8 cellular contexts compared by ENCODE assay signal in genomic region chr4:13544556-13545393, GRCh38. TPM values are rescaled to one million over a fixed set of nuclear protein-coding genes. Genes with fewer than 3 reads are reported as not detected.
DNase-seq lines count a peak whose midpoint lies in the region; ATAC-seq, FAIRE-seq and TF ChIP-seq lines count a peak whose summit lies in the region.

No MANE protein-coding gene starts in this region.

- H3K9me3 Mint-ChIP-seq in CD4-positive, CD25-positive, alpha-beta regulatory T cell: peaks cover 0 to 17% (median 0%) of the 10 kb centered on the region in 7 donors
- H3K9me3 Mint-ChIP-seq in activated naive CD4-positive, alpha-beta T cell treated with anti-CD3 and anti-CD28 coated beads, Interleukin-2, amount 10 ng/mL, durations not matched to agents 7 days and 5 days: no peaks in the 10 kb centered on the region

- H3K4me1 ChIP-seq in CD4-positive, CD25-positive, alpha-beta regulatory T cell (ENCODE audit: control insufficient read depth, insufficient read depth, low read length, poor library complexity, severe bottlenecking): peaks cover 80% of the 10 kb centered on the region

- H3K4me3 ChIP-seq in CD4-positive, CD25-positive, alpha-beta regulatory T cell (ENCODE audit: low read depth, low read length): peak overlapping the region; percentile 37

- TF ChIP-seq CTCF in omental fat pad (IDR thresholded peaks at IDR 0.05): no peak

- ATAC-seq in CD4-positive, CD25-positive, alpha-beta regulatory T cell (ENCODE audit: low read depth in 2 of 2): no peak
- peak; percentile 63 for ATAC-seq in HG03432 (IDR thresholded peaks at IDR 0.05; ENCODE audit: unreplicated experiment)
- peak; percentile 69 for ATAC-seq in omental fat pad (ENCODE audit: low FRiP score)

- intact Hi-C loops in head of caudate nucleus (cut with DNase I): loop anchor here (5.0 kb wide), 1 partner anchor 692 kb away; no protein-coding TSS in a partner anchor

- CTCF ChIA-PET in activated naive CD4-positive, alpha-beta T cell treated with anti-CD3 and anti-CD28 coated beads, Interleukin-2, amount 10 ng/mL, durations not matched to agents 7 days and 5 days (lab: Charles Lee): no interaction called here

- H3K36me3 ChIP-seq in CD4-positive, CD25-positive, alpha-beta regulatory T cell (ENCODE audit: control insufficient read depth, insufficient read depth, low read length): no peaks in the 10 kb centered on the region

- no peak overlapping the region for H3K27ac ChIP-seq in CD4-positive, CD25-positive, alpha-beta regulatory T cell (ENCODE audit: insufficient read depth, low read length, poor library complexity, severe bottlenecking)

- H3K27ac Mint-ChIP-seq in CD4-positive, CD25-positive, alpha-beta regulatory T cell: no peak overlapping the region
- H3K27ac Mint-ChIP-seq in activated naive CD4-positive, alpha-beta T cell treated with anti-CD3 and anti-CD28 coated beads, Interleukin-2, amount 10 ng/mL, durations not matched to agents 7 days and 5 days: peak overlapping the region; percentile 33

- peak in 1 of 3 donors; percentile 54 for DNase-seq in CD4-positive, CD25-positive, alpha-beta regulatory T cell
- DNase-seq in GM19239 (ENCODE audit: insufficient read length, low spot score): no peak
- peak; percentile 37 for DNase-seq in NCI-H510A treated with DMSO at 0.1 percent for 48 hours (lab: John Stamatoyannopoulos, UW)
- peak; percentile 55 for DNase-seq in activated naive CD4-positive, alpha-beta T cell treated with anti-CD3 and anti-CD28 coated beads, Interleukin-2, amount 10 ng/mL, durations not matched to agents 7 days and 5 days
- peak in 34 of 42 donors; percentile 14 to 77 (median 46) for DNase-seq in head of caudate nucleus
- DNase-seq in omental fat pad (ENCODE audit: low spot score): peak; percentile 48
- DNase-seq in KG1 (lab: John Stamatoyannopoulos, UW): no peak

- H3K4me1 Mint-ChIP-seq in CD4-positive, CD25-positive, alpha-beta regulatory T cell: peaks cover 15 to 65% (median 31%) of the 10 kb centered on the region in 4 donors
- H3K4me1 Mint-ChIP-seq in activated naive CD4-positive, alpha-beta T cell treated with anti-CD3 and anti-CD28 coated beads, Interleukin-2, amount 10 ng/mL, durations not matched to agents 7 days and 5 days: peaks cover 41% of the 10 kb centered on the region

- peak overlapping the region; percentile 78 to 83 (median 82) for H3K4me3 Mint-ChIP-seq in CD4-positive, CD25-positive, alpha-beta regulatory T cell
- H3K4me3 Mint-ChIP-seq in activated naive CD4-positive, alpha-beta T cell treated with anti-CD3 and anti-CD28 coated beads, Interleukin-2, amount 10 ng/mL, durations not matched to agents 7 days and 5 days: peak overlapping the region; percentile 72

- H3K27me3 ChIP-seq in CD4-positive, CD25-positive, alpha-beta regulatory T cell (ENCODE audit: control insufficient read depth, insufficient read depth, low read length): peaks cover 34% of the 10 kb centered on the region

- H3K36me3 Mint-ChIP-seq in CD4-positive, CD25-positive, alpha-beta regulatory T cell: no peaks in the 10 kb centered on the region
- peaks cover 19% of the 10 kb centered on the region for H3K36me3 Mint-ChIP-seq in activated naive CD4-positive, alpha-beta T cell treated with anti-CD3 and anti-CD28 coated beads, Interleukin-2, amount 10 ng/mL, durations not matched to agents 7 days and 5 days

- H3K9me3 ChIP-seq in CD4-positive, CD25-positive, alpha-beta regulatory T cell (ENCODE audit: control insufficient read depth in 2 of 2, low read length in 2 of 2): peaks cover 0 to 8% of the 10 kb centered on the region in 2 experiments

- peaks cover 80% of the 10 kb centered on the region for H3K27me3 Mint-ChIP-seq in CD4-positive, CD25-positive, alpha-beta regulatory T cell
- peaks cover 97% of the 10 kb centered on the region for H3K27me3 Mint-ChIP-seq in activated naive CD4-positive, alpha-beta T cell treated with anti-CD3 and anti-CD28 coated beads, Interleukin-2, amount 10 ng/mL, durations not matched to agents 7 days and 5 days

- FAIRE-seq in GM19239 (lab: Jason Lieb, UNC): peak; percentile 40

RNA-seq across cellular contexts. Expression of gene NKX3-2, which starts 0.5 kb away (rescaled TPM):
- total RNA-seq in CD4-positive, CD25-positive, alpha-beta regulatory T cell: not detected
- not detected for polyA plus RNA-seq in CD4-positive, CD25-positive, alpha-beta regulatory T cell
- 1 to 10 TPM in 2 of 4 donors, under 1 TPM in 2; 0.24 to 2.2 (median 1.2) TPM for total RNA-seq in omental fat pad

Comparison
In these comparisons a context has a peak if more than half of its experiments do, and no peak if none do; other contexts are left out.
1. ATAC-seq: peak in HG03432 (single experiment) and omental fat pad (single experiment); none in CD4-positive, CD25-positive, alpha-beta regulatory T cell (0 of 2).
2. DNase-seq: peak in NCI-H510A treated with DMSO at 0.1 percent for 48 hours (single experiment), activated naive CD4-positive, alpha-beta T cell treated with anti-CD3 and anti-CD28 coated beads, Interleukin-2, amount 10 ng/mL, durations not matched to agents 7 days and 5 days (single experiment), head of caudate nucleus (34 of 42) and omental fat pad (single experiment); none in GM19239 (single experiment) and KG1 (single experiment).